ENCODE assay signal across 1 cellular context in the genomic region with DNA sequence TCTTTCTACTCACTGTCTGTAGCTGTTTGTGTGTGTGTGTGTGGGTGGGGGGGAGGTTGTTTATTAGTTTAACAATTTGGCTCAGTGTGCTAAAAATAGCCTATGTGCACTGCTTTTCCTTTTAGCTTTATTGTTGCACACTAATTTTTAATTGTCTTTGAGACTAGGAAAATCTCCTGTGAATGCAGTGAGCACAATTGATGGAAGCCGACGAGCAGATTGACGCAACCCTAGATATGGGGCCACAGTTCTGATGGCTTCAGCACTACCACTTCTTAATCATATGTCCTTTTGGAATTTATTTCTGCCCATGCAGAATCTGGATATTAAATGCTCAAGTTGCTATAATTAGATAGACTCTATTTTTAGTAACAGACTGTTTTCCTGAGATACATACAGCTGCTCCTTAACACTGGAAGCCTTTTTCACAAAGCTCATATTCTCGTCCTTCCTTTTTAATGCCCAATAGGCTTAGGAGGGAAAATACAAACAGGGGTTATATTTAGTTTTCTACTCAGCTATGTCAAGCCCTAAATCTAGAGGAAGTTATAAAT.
TF ChIP-seq lines count a peak whose summit lies in the region.

No MANE protein-coding gene starts in this region.

TF ChIP-seq in HEK293, 187 proteins besides CTCF, POLR2A, EP300 and RAD21 (continued from another document):
- TF ChIP-seq, protein P1, sequence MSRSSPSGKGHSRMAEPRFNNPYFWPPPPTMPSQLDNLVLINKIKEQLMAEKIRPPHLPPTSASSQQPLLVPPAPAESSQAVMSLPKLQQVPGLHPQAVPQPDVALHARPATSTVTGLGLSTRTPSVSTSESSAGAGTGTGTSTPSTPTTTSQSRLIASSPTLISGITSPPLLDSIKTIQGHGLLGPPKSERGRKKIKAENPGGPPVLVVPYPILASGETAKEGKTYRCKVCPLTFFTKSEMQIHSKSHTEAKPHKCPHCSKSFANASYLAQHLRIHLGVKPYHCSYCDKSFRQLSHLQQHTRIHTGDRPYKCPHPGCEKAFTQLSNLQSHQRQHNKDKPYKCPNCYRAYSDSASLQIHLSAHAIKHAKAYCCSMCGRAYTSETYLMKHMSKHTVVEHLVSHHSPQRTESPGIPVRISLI (tag by site-specific recombination; IDR thresholded peaks at IDR 0.05), result no peak
- TF ChIP-seq ZNF664 (tag by site-specific recombination; IDR thresholded peaks at IDR 0.05) (peak; percentile 59; the same call in 1 of the 2 replicates), ZFHX2 (tag by site-specific recombination; conservative IDR thresholded peaks at IDR 0.05) (peak; percentile 35; the same call in 1 of the 2 replicates), BCL11B (tag by site-specific recombination; IDR thresholded peaks at IDR 0.05; ENCODE audit: low read depth) (no peak), ZNF624 (tag by site-specific recombination; IDR thresholded peaks at IDR 0.05) (no peak)
- TF ChIP-seq, protein P2, sequence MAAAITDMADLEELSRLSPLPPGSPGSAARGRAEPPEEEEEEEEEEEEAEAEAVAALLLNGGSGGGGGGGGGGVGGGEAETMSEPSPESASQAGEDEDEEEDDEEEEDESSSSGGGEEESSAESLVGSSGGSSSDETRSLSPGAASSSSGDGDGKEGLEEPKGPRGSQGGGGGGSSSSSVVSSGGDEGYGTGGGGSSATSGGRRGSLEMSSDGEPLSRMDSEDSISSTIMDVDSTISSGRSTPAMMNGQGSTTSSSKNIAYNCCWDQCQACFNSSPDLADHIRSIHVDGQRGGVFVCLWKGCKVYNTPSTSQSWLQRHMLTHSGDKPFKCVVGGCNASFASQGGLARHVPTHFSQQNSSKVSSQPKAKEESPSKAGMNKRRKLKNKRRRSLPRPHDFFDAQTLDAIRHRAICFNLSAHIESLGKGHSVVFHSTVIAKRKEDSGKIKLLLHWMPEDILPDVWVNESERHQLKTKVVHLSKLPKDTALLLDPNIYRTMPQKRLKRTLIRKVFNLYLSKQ (tag by site-specific recombination; IDR thresholded peaks at IDR 0.05; ENCODE audit: borderline replicate concordance), result no peak
- TF ChIP-seq, protein P3, sequence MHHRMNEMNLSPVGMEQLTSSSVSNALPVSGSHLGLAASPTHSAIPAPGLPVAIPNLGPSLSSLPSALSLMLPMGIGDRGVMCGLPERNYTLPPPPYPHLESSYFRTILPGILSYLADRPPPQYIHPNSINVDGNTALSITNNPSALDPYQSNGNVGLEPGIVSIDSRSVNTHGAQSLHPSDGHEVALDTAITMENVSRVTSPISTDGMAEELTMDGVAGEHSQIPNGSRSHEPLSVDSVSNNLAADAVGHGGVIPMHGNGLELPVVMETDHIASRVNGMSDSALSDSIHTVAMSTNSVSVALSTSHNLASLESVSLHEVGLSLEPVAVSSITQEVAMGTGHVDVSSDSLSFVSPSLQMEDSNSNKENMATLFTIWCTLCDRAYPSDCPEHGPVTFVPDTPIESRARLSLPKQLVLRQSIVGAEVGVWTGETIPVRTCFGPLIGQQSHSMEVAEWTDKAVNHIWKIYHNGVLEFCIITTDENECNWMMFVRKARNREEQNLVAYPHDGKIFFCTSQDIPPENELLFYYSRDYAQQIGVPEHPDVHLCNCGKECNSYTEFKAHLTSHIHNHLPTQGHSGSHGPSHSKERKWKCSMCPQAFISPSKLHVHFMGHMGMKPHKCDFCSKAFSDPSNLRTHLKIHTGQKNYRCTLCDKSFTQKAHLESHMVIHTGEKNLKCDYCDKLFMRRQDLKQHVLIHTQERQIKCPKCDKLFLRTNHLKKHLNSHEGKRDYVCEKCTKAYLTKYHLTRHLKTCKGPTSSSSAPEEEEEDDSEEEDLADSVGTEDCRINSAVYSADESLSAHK (tag by site-specific recombination; IDR thresholded peaks at IDR 0.05), result no peak
TF ChIP-seq in HEK293: peak in this region for 2.
